In the genomic region with DNA sequence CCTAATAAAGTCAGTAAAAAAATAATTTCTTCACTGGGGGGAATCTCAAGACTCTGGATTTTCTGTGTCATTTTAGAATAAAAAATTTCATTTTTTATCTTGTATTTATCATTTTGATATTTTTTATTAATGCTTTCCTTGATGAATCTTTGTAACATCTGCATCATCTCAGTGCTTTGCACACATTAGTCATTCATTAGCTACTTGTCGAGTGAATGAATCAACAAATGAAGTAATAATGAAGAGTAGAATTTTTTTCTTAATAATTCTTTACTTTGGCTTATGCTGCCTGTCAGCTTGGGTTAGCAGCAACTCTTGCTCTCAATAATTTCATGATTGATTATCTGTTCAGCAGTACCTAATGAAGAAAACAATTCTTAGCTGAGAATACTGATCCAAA, we compare ENCODE assay signal across 27 cellular contexts.
"Had no signal": no experiment of that assay in that cellular context is flagged by ENCODE, and none has a peak within 500 bp of the region (broad histone marks: within the 10 kb centered on the region; RNA-seq: fewer than 3 reads in every experiment).

No MANE protein-coding gene starts in this region.

- H3K4me3 Mint-ChIP-seq: immature natural killer cell; mesothelial cell of epicardium; naive B cell; natural killer cell treated with Interleukin-12 subunit alpha and Interleukin-12 subunit beta and Interleukin-15 and Interleukin-18, amount 100 ng/mL, for 72 hours; stimulated activated naive B cell treated with anti-CD40 and anti-IgM and Interleukin-4, amounts not matched to agents 10 μg/mL and 1 μg/mL and 100 μg/mL, for 72 hours had no signal

- H3K4me1 ChIP-seq: left lung, lower lobe of right lung, right atrium auricular region, right lobe of liver, stomach, testis, thyroid gland, transverse colon, upper lobe of left lung, vagina had no signal

- H3K4me3 ChIP-seq: left lung, lower lobe of right lung, ovary, right atrium auricular region, right lobe of liver, skin epidermis, stomach, testis, thyroid gland, transverse colon, upper lobe of left lung, vagina had no signal

- H3K27me3 Mint-ChIP-seq: naive B cell; natural killer cell treated with Interleukin-12 subunit alpha and Interleukin-12 subunit beta and Interleukin-15 and Interleukin-18, amount 100 ng/mL, for 72 hours; progenitor cell of endocrine pancreas; stimulated activated naive B cell treated with anti-CD40 and anti-IgM and Interleukin-4, amounts not matched to agents 10 μg/mL and 1 μg/mL and 100 μg/mL, for 72 hours had no signal

- H3K27ac ChIP-seq: left lung, lower lobe of right lung, ovary, right atrium auricular region, right lobe of liver, skin epidermis, stomach, testis, thyroid gland, transverse colon, upper lobe of left lung, vagina had no signal

- H3K36me3 Mint-ChIP-seq: immature natural killer cell; mesothelial cell of epicardium; naive B cell; natural killer cell treated with Interleukin-12 subunit alpha and Interleukin-12 subunit beta and Interleukin-15 and Interleukin-18, amount 100 ng/mL, for 72 hours; stimulated activated naive B cell treated with anti-CD40 and anti-IgM and Interleukin-4, amounts not matched to agents 10 μg/mL and 1 μg/mL and 100 μg/mL, for 72 hours had no signal

- H3K36me3 ChIP-seq: left lung, lower lobe of right lung, ovary, right atrium auricular region, right lobe of liver, stomach, thyroid gland, transverse colon, upper lobe of left lung, vagina had no signal

- H3K9me3 ChIP-seq: lower lobe of right lung, ovary, right atrium auricular region, right lobe of liver, stomach, testis, thyroid gland, upper lobe of left lung, vagina had no signal

- H3K27ac Mint-ChIP-seq: immature natural killer cell; mesothelial cell of epicardium; naive B cell; natural killer cell treated with Interleukin-12 subunit alpha and Interleukin-12 subunit beta and Interleukin-15 and Interleukin-18, amount 100 ng/mL, for 72 hours; progenitor cell of endocrine pancreas; stimulated activated naive B cell treated with anti-CD40 and anti-IgM and Interleukin-4, amounts not matched to agents 10 μg/mL and 1 μg/mL and 100 μg/mL, for 72 hours had no signal

- H3K27me3 ChIP-seq: left lung, ovary, right atrium auricular region, right lobe of liver, stomach, testis, thyroid gland, transverse colon, upper lobe of left lung, vagina had no signal

- H3K4me1 Mint-ChIP-seq: immature natural killer cell; naive B cell; stimulated activated naive B cell treated with anti-CD40 and anti-IgM and Interleukin-4, amounts not matched to agents 10 μg/mL and 1 μg/mL and 100 μg/mL, for 72 hours had no signal

- ATAC-seq: left colon; left lung; lower lobe of right lung; natural killer cell treated with Interleukin-12 subunit alpha and Interleukin-12 subunit beta and Interleukin-15 and Interleukin-18, amount 100 ng/mL, for 72 hours; right lobe of liver; stimulated activated naive B cell treated with anti-CD40 and anti-IgM and Interleukin-4, amounts not matched to agents 10 μg/mL and 1 μg/mL and 100 μg/mL, for 72 hours; stimulated activated naive CD8-positive, alpha-beta T cell treated with anti-CD3 and anti-CD28 coated beads, Interleukin-15, Interleukin-2, amounts not matched to agents 100 U/mL and 50 U/mL, for 24 hours had no signal

- DNase-seq: hypothalamus; immature natural killer cell; kidney; left colon; left lung; lower lobe of right lung; mesendoderm; naive B cell; ovary; right lobe of liver; stimulated activated CD4-positive, alpha-beta T cell treated with anti-CD3 and anti-CD28 coated beads, Interleukin-12 subunit alpha, Interleukin-12 subunit beta, amount 100 ng/mL, for 4 hours; stimulated activated CD4-positive, alpha-beta T cell treated with anti-CD3 and anti-CD28 coated beads, Interleukin-15, amount 100 ng/mL, for 24 hours; stimulated activated CD4-positive, alpha-beta T cell treated with anti-CD3 and anti-CD28 coated beads, Interleukin-2, amount 100 ng/mL, for 24 hours; stimulated activated CD4-positive, alpha-beta T cell treated with anti-CD3 and anti-CD28 coated beads, Interleukin-4, amount 100 ng/mL, for 1 hour; stimulated activated naive B cell treated with anti-CD40 and anti-IgM and Interleukin-4, amounts not matched to agents 10 μg/mL and 1 μg/mL and 100 μg/mL, for 72 hours; stimulated activated naive CD8-positive, alpha-beta T cell treated with anti-CD3 and anti-CD28 coated beads, Interleukin-15, Interleukin-2, amounts not matched to agents 100 U/mL and 50 U/mL, for 24 hours; stomach; testis; thyroid gland; transverse colon; upper lobe of left lung had no signal
